8 cellular contexts compared by ENCODE assay signal in the genomic region with DNA sequence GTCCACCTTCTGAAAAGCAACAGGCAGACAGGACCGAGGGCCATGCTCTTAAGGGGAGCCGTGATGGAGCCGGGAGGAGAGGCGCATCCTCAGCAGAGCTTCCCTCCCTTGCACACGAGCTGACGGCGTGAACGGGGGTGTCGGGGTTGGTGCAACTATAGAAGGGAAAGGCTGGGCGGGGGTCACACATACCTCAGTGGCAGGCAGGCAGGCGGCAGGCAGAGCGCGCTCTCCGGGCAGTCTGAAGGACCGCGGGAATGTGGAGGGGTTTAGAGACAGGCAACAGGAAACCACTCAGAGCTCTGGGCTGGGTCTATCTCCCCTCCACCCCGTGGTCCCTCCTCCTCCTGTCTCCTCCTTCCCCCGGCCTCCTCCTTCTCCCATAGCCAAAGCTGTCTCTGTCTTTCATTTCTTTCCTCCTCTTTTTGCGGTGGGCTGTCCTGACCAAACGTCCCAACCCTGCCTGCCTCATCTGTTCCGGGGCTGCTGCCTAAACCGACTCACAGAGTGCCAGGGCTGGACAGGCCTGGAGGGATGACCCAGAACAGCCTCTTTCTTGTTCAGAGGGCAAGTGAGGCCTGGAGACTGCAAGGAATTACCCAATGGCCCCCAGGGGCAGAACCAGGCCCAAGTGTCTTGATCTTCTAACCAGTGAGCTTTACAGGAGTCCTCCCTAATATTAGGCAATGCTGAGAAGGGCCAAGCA. TPM values are rescaled to one million over a fixed set of nuclear protein-coding genes. Genes with fewer than 3 reads are reported as not detected.
DNase-seq lines count a peak whose midpoint lies in the region; TF ChIP-seq lines count a peak whose summit lies in the region.

Gene SPARC (minus strand): TSS at position 243 of the 706 bp plus-strand sequence. CDS start 10,727 bp downstream, outside the sequence.

- WGBS in prostate gland: 2% methylated on average over 22 of the region's 22 CpGs

- peak; percentile 59 for TF ChIP-seq POLR2A in prostate gland (IDR thresholded peaks at IDR 0.05)

- no peaks in the 10 kb centered on the region for H3K4me1 ChIP-seq in prostate gland (replicated peaks)

- in situ Hi-C loops in astrocyte of the spinal cord (cut with HindIII; ENCODE audit: low sequenced_read_pairs): no loop called here

- H3K4me3 ChIP-seq in GM06990 (replicated peaks; ENCODE audit: low read depth, low read length) (peak within 1 kb of the TSS; percentile 76), astrocyte of the spinal cord (ENCODE audit: low read depth, low read length) (peak within 1 kb of the TSS; percentile 64), prostate gland (peak within 1 kb of the TSS; percentile 38 to 47)

- DNase-seq in GM06990 (ENCODE audit: extremely low read depth, insufficient read length) (peak; percentile 55), GOT3 (lab: John Stamatoyannopoulos, UW) (peak; percentile 94), NCI-H1694 treated with DMSO at 0.1 percent for 48 hours (lab: John Stamatoyannopoulos, UW) (peak; percentile 57), astrocyte of the spinal cord (ENCODE audit: low read depth, low spot score) (peak; percentile 94), hippocampal formation (lab: John Stamatoyannopoulos, UW) (peak; percentile 54 to 56), prostate gland (ENCODE audit: low spot score) (peak; percentile 55), NOMO-1 treated with dmso at 0.1 percent for 144 hours (lab: John Stamatoyannopoulos, UW; ENCODE audit: unreplicated experiment) (no peak)
- no peak for DNase-seq in activated effector memory CD4-positive, alpha-beta T cell treated with Interleukin-2 at 50 U/mL for 16 hours

- H3K36me3 ChIP-seq in GM06990 (ENCODE audit: control insufficient read depth, insufficient read depth, low read length): no peaks in the 10 kb centered on the region; the same call in 1 of the 2 replicates
- H3K36me3 ChIP-seq in prostate gland: no peaks in the 10 kb centered on the region

- intact Hi-C loops in prostate gland (cut with DNase I): no loop called here

- H3K27me3 ChIP-seq in GM06990 (replicated peaks; ENCODE audit: control insufficient read depth, insufficient read depth, low read length) (no peaks in the 10 kb centered on the region), prostate gland (replicated peaks; ENCODE audit: insufficient read depth) (no peaks in the 10 kb centered on the region)

- TF ChIP-seq CTCF in GM06990 (IDR thresholded peaks at IDR 0.05; ENCODE audit: insufficient read depth, low read length, poor library complexity, severe bottlenecking) (no peak), astrocyte of the spinal cord (IDR thresholded peaks at IDR 0.05; ENCODE audit: low read depth, low read length) (no peak), prostate gland (IDR thresholded peaks at IDR 0.05) (no peak)

- peak within 1 kb of the TSS; percentile 80 to 83 for H3K27ac ChIP-seq in prostate gland

- no peaks in the 10 kb centered on the region for H3K9me3 ChIP-seq in prostate gland

RNA-seq across cellular contexts. Expression of gene SPARC, which starts in this region (rescaled TPM):
- total RNA-seq in prostate gland: 1,000 to 10,000 TPM in 1 of 2 donors, 100 to 1,000 TPM in 1; 101 to 2,249 TPM

Comparison
In these comparisons a context has a peak if more than half of its experiments do, and no peak if none do; other contexts are left out.
1. DNase-seq: peak in GM06990 (single experiment), GOT3 (single experiment), NCI-H1694 treated with DMSO at 0.1 percent for 48 hours (single experiment), astrocyte of the spinal cord (single experiment), hippocampal formation (2 of 2) and prostate gland (single experiment); none in NOMO-1 treated with dmso at 0.1 percent for 144 hours (single experiment) and activated effector memory CD4-positive, alpha-beta T cell treated with Interleukin-2 at 50 U/mL for 16 hours (single experiment).
2. Peak in every context shown above with its lines, with median percentiles within 50 percentile points of each other: H3K4me3 ChIP-seq.